ENCODE assay signal across 1 cellular context in genomic region chr20:44851545-44851944, GRCh38.
TF ChIP-seq lines count a peak whose summit lies in the region.

No MANE protein-coding gene starts in this region.

TF ChIP-seq in GM23338, 12 proteins besides CTCF, POLR2A, EP300 and RAD21 (continued from another document):
- TF ChIP-seq ZNF462 (CRISPR knock-in tag; IDR thresholded peaks at IDR 0.05) (peak; percentile 11; the same call in 1 of the 2 replicates), STAT1 (IDR thresholded peaks at IDR 0.05; ENCODE audit: unreplicated experiment) (no peak), POLR2AphosphoS5 (IDR thresholded peaks at IDR 0.05; ENCODE audit: low read depth) (no peak), NANOG (IDR thresholded peaks at IDR 0.05; ENCODE audit: borderline replicate concordance) (no peak), ZNF114 (CRISPR knock-in tag; IDR thresholded peaks at IDR 0.05) (no peak)
